ENCODE assay signal across 8 cellular contexts in the genomic region with DNA sequence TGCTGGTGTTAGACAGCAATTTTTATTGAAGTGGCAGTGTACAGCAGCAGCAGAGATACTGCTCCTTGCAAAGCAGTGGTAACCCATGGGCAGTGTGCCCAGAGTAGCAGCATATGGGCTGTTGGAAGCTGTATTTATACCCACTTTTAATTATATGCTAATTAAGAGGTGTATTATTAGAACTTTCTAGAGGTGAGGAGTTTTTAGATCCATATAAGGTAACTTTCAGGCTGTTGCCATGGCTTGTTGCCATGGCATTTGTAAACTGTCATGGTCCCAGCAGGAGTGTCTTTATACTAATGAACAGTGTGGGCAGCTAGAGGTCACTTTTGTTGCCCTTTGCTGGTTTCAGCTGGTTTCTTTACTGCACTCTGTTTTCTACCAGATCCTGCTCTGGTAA. TPM values are rescaled to one million over a fixed set of nuclear protein-coding genes. Genes with fewer than 3 reads are reported as not detected.
DNase-seq lines count a peak whose midpoint lies in the region; ATAC-seq lines count a peak whose summit lies in the region.

No MANE protein-coding gene starts in this region.

- no peak for ATAC-seq in GM19351 (IDR thresholded peaks at IDR 0.05; ENCODE audit: unreplicated experiment)

- in situ Hi-C loops in Caki2 (cut with HindIII; ENCODE audit: low pct_unique_long_range_greater_than_20kb, low sequenced_read_pairs), result no loop called here

- DNase-seq in Caki2 (ENCODE audit: low read depth) (peak; percentile 42), NCI-H146 treated with DMSO at 0.1 percent for 48 hours (lab: John Stamatoyannopoulos, UW; ENCODE audit: unreplicated experiment) (peak; percentile 32), ecto neural progenitor cell (ENCODE audit: low spot score) (peak; percentile 59), myocyte (ENCODE audit: low read depth) (peak; percentile 76), D341Med (ENCODE audit: low spot score) (no peak), GF-D8 (lab: John Stamatoyannopoulos, UW) (no peak), Kasumi-1 (lab: John Stamatoyannopoulos, UW) (no peak)

RNA-seq across cellular contexts. Expression of a gene that starts 3.7 kb away (rescaled TPM):
- total RNA-seq in Caki2 (2014; rRNA removed; shearing (Covaris generic); ENCODE audit: low replicate concordance), result 30.0 and 42.0 TPM in 2 replicates
- total RNA-seq in myocyte, result 121 and 174 TPM in 2 replicates
- polyA plus RNA-seq in myocyte (2012), result 43.0 TPM

Comparison
In these comparisons a context has a peak if more than half of its experiments do, and no peak if none do; other contexts are left out.
1. DNase-seq: peak in Caki2 (single experiment), NCI-H146 treated with DMSO at 0.1 percent for 48 hours (single experiment), ecto neural progenitor cell (single experiment) and myocyte (single experiment); none in D341Med (single experiment), GF-D8 (single experiment) and Kasumi-1 (0 of 2).